ENCODE assay signal across 8 cellular contexts in the genomic region with DNA sequence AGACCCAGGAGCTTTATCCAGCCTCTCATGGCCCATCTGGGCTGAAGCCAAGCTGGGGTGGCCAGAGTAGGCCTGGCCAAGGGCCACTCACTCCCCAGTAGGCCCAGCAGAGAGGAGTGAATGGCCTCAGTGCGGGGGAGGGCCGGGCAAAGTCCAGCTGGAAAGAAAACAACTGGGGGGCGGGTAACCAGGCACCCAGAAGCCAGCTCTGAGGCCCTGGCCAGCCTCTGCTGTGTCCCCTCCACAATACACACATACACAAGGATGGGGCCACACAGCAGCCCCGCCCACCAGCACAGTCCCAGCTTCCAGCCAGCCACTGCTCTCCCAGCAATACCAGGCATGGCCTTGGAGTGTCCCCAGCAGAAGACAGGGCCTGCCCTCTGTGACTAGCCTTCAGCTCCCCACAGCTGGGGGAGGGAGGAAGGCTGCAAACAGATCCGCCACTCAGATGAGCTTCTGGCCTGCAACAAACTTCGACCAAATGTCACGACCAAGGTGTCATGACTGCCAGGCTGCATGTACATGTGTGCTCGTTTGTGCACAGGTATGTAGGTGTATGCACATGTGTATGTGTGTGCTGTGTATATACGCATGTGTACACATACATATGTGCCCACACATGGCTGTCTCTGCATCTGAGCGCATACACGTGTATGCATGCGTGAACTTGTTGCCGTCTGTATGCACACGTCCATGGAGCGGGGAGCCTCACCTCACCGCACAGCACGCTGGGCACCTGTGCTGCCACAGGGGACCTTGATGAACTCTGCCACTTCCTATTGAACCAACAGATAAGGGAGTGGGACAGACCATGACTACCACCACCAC. TPM values are rescaled to one million over a fixed set of nuclear protein-coding genes. Genes with fewer than 3 reads are reported as not detected.
DNase-seq lines count a peak whose midpoint lies in the region; ATAC-seq, FAIRE-seq and TF ChIP-seq lines count a peak whose summit lies in the region.

No MANE protein-coding gene starts in this region.

- no peak for TF ChIP-seq CTCF in GM12878 (IDR thresholded peaks at IDR 0.05 in 2 of 3, conservative IDR thresholded peaks at IDR 0.05 in 1 of 3; ENCODE audit: control insufficient read depth in 2 of 3, extremely low read depth in 1 of 3, insufficient read depth in 1 of 3, low read depth in 3 of 3, low read length in 3 of 3)
- TF ChIP-seq CTCF in HepG2 (CRISPR knock-in tag; IDR thresholded peaks at IDR 0.05) = peak; percentile 83
- no peak for TF ChIP-seq CTCF in vagina (IDR thresholded peaks at IDR 0.05)

- H3K36me3 ChIP-seq in GM12878 (ENCODE audit: control insufficient read depth in 2 of 2, insufficient read depth in 2 of 2, low read length in 1 of 2) (peaks cover 11 to 13% of the 10 kb centered on the region in 2 experiments; a peak in 3 of 4 replicates), HepG2 (replicated peaks in 1 of 2; ENCODE audit: control insufficient read depth in 1 of 2, insufficient read depth in 2 of 2, low read length in 2 of 2) (peaks cover 4 to 8% of the 10 kb centered on the region in 2 experiments; a peak in 3 of 5 replicates), vagina (peaks cover 0 to 4% of the 10 kb centered on the region in 2 donors)

- BruUV-seq in GM12878 (replicated peaks; lab: Mats Ljungman, UMichigan) (no TSS peak), HepG2 (replicated peaks; lab: Mats Ljungman, UMichigan) (no TSS peak)

- no peak overlapping the region for H3K4me3 Mint-ChIP-seq in stimulated activated naive CD8-positive, alpha-beta T cell treated with anti-CD3 and anti-CD28 coated beads, Interleukin-15, Interleukin-2, amounts not matched to agents 100 ng/mL and 50 ng/mL, for 24 hours
- no peak overlapping the region for H3K4me3 Mint-ChIP-seq in stimulated activated naive CD8-positive, alpha-beta T cell treated with anti-CD3 and anti-CD28 coated beads, Interleukin-15, amount 100 ng/mL, for 72 hours

- H4K20me1 ChIP-seq in GM12878 (ENCODE audit: control insufficient read depth, insufficient read depth) (peaks cover 8% of the 10 kb centered on the region), HepG2 (ENCODE audit: insufficient read depth, low read length) (peaks cover 57% of the 10 kb centered on the region; the same call in 1 of the 2 replicates)

- H3K9me3 ChIP-seq in GM12878 (replicated peaks; ENCODE audit: control insufficient read depth, insufficient read depth, low read length) (no peaks in the 10 kb centered on the region; the same call in 2 of the 3 replicates), HepG2 (ENCODE audit: low read length) (no peaks in the 10 kb centered on the region), vagina (no peaks in the 10 kb centered on the region)

- 65% methylated on average over 17 of the region's 17 CpGs for WGBS in GM12878 (ENCODE audit: insufficient coverage, insufficient replicate concordance, low lambda C conversion rate, missing lambda C conversion rate)
- WGBS in HepG2 (ENCODE audit: low lambda C conversion rate) = 15% methylated on average over 17 of the region's 17 CpGs

- TF ChIP-seq RAD21 in GM12878 (IDR thresholded peaks at IDR 0.05; ENCODE audit: insufficient read depth, low read depth, low read length) = no peak
- TF ChIP-seq RAD21 in HepG2 (CRISPR knock-in tag; IDR thresholded peaks at IDR 0.05) = peak; percentile 93

- SMC1A ChIA-PET in GM12878 (lab: Charles Lee; ENCODE audit: uncharacterized antibody, unreplicated experiment) = no interaction called here

- no peaks in the 10 kb centered on the region for H3K27me3 Mint-ChIP-seq in stimulated activated naive CD8-positive, alpha-beta T cell treated with anti-CD3 and anti-CD28 coated beads, Interleukin-15, Interleukin-2, amounts not matched to agents 100 ng/mL and 50 ng/mL, for 24 hours
- H3K27me3 Mint-ChIP-seq in stimulated activated naive CD8-positive, alpha-beta T cell treated with anti-CD3 and anti-CD28 coated beads, Interleukin-15, amount 100 ng/mL, for 72 hours = no peaks in the 10 kb centered on the region

- DNase-seq in stimulated activated naive CD8-positive, alpha-beta T cell treated with anti-CD3 and anti-CD28 coated beads, Interleukin-15, amount 100 ng/mL, for 72 hours = no peak
- DNase-seq in GM12878 (ENCODE audit: low read depth, low spot score) (no peak), HepG2 (ENCODE audit: low spot score) (peak; percentile 100), vagina (ENCODE audit: extremely low spot score in 2 of 2) (no peak)
- DNase-seq in activated CD4-positive, alpha-beta T cell treated with anti-CD3 and anti-CD28 coated beads, Interleukin-2, amount 50 U/mL, for 4 hours = no peak

- H2AFZ ChIP-seq in GM12878 (ENCODE audit: control insufficient read depth, low read depth, low read length) = no peak overlapping the region
- no peak overlapping the region for H2AFZ ChIP-seq in HepG2 (ENCODE audit: low read length)

- H3K27ac ChIP-seq in GM12878 (ENCODE audit: control insufficient read depth, insufficient read depth) (no peak overlapping the region), HepG2 (ENCODE audit: extremely low read length, insufficient read depth, low read length) (peak overlapping the region; percentile 95), vagina (peak overlapping the region; percentile 86)

- no peak overlapping the region for H3K9ac ChIP-seq in GM12878 (ENCODE audit: control insufficient read depth, insufficient read depth, low read length)
- peak overlapping the region; percentile 84 for H3K9ac ChIP-seq in HepG2 (ENCODE audit: insufficient read depth, low read depth, low read length)

- H3K4me2 ChIP-seq in GM12878 (ENCODE audit: control insufficient read depth, insufficient read depth) (peak overlapping the region; percentile 25; the same call in 1 of the 2 replicates), HepG2 (ENCODE audit: low read depth, low read length) (peak overlapping the region; percentile 91)

- no peaks in the 10 kb centered on the region for H3K9me3 Mint-ChIP-seq in stimulated activated naive CD8-positive, alpha-beta T cell treated with anti-CD3 and anti-CD28 coated beads, Interleukin-15, Interleukin-2, amounts not matched to agents 100 ng/mL and 50 ng/mL, for 24 hours
- no peaks in the 10 kb centered on the region for H3K9me3 Mint-ChIP-seq in stimulated activated naive CD8-positive, alpha-beta T cell treated with anti-CD3 and anti-CD28 coated beads, Interleukin-15, amount 100 ng/mL, for 72 hours

- peak overlapping the region; percentile 65 for H3K27ac Mint-ChIP-seq in stimulated activated naive CD8-positive, alpha-beta T cell treated with anti-CD3 and anti-CD28 coated beads, Interleukin-15, Interleukin-2, amounts not matched to agents 100 ng/mL and 50 ng/mL, for 24 hours
- peak overlapping the region in 1 of 2 donors; percentile 27 for H3K27ac Mint-ChIP-seq in stimulated activated naive CD8-positive, alpha-beta T cell treated with anti-CD3 and anti-CD28 coated beads, Interleukin-15, amount 100 ng/mL, for 72 hours

- H3K27me3 ChIP-seq in GM12878 (replicated peaks in 1 of 2; ENCODE audit: control insufficient read depth in 2 of 2, insufficient read depth in 2 of 2, low read length in 1 of 2) = no peaks in the 10 kb centered on the region
- H3K27me3 ChIP-seq in HepG2 (ENCODE audit: control insufficient read depth in 1 of 2, insufficient read depth in 2 of 2, low read length in 2 of 2) = no peaks in the 10 kb centered on the region; a peak in 1 of 5 replicates
- H3K27me3 ChIP-seq in vagina = no peaks in the 10 kb centered on the region

- RAD21 ChIA-PET in GM12878 (lab: Charles Lee; ENCODE audit: unreplicated experiment) = interaction anchor here (1.4 to 1.6 kb wide), 2 partner anchors 16 to 27 kb away, joined by 4 read pairs; no protein-coding TSS in a partner anchor

- TF ChIP-seq POLR2A in GM12878 (IDR thresholded peaks at IDR 0.05; ENCODE audit: low read depth, low read length) (peak; percentile 58), HepG2 (IDR thresholded peaks at IDR 0.05; ENCODE audit: insufficient read depth in 1 of 2, low read depth in 2 of 2, low read length in 2 of 2) (peak in 1 of 2 experiments; percentile 71; a peak in 2 of 4 replicates), vagina (IDR thresholded peaks at IDR 0.05) (no peak)

- intact Hi-C loops in GM12878 (cut with micrococcal nuclease; ENCODE audit: unreplicated experiment) (no loop called here), HepG2 (cut with micrococcal nuclease; ENCODE audit: unreplicated experiment) (loop anchor here (1.0 to 5.0 kb wide), 3 partner anchors 16 to 187 kb away; partner anchors contain the start of genes PMM2 and TMEM186), vagina (cut with DNase I) (no loop called here)

- POLR2A ChIA-PET in GM12878 (lab: Charles Lee) = interaction anchor here (0.8 to 0.9 kb wide), 2 partner anchors 10 to 79 kb away, joined by 3 read pairs; no protein-coding TSS in a partner anchor
- POLR2A ChIA-PET in HepG2 (lab: Yijun Ruan, JAX) = interaction anchor here (0.5 to 10.4 kb wide), 25 partner anchors 9 to 1880 kb away, joined by 3 to 235 read pairs (median 5); partner anchors contain the start of genes HAPSTR1, LITAFD, NUBP1 and PMM2

- no peak for ATAC-seq in stimulated activated naive CD8-positive, alpha-beta T cell treated with anti-CD3 and anti-CD28 coated beads, Interleukin-15, amount 100 ng/mL, for 72 hours
- ATAC-seq in GM12878 (peak; percentile 9; the same call in 2 of the 3 replicates), HepG2 (peak; percentile 78), GM21619 (IDR thresholded peaks at IDR 0.05; ENCODE audit: unreplicated experiment) (no peak)
- no peak for ATAC-seq in activated CD4-positive, CD25-positive, alpha-beta regulatory T cell treated with anti-CD3 and anti-CD28 coated beads, Interleukin-2, amount 50 U/mL, for 24 hours

- TF ChIP-seq EP300 in GM12878 (IDR thresholded peaks at IDR 0.05; ENCODE audit: borderline replicate concordance in 1 of 2, control insufficient read depth in 1 of 2, low read depth in 2 of 2, low read length in 2 of 2) = no peak
- TF ChIP-seq EP300 in HepG2 (IDR thresholded peaks at IDR 0.05; ENCODE audit: low read depth in 2 of 2, low read length in 2 of 2) = peak; percentile 92 to 95
- TF ChIP-seq EP300 in HepG2 (CRISPR knock-in tag; IDR thresholded peaks at IDR 0.05; ENCODE audit: borderline replicate concordance) = peak; percentile 86; the same call in 1 of the 2 replicates

- H3K79me2 ChIP-seq in GM12878 (ENCODE audit: control insufficient read depth, insufficient read depth, low read length) = peaks cover 73% of the 10 kb centered on the region
- H3K79me2 ChIP-seq in HepG2 (ENCODE audit: insufficient read depth, low read length) = peaks cover 94% of the 10 kb centered on the region

- H3K4me3 ChIP-seq in GM12878 (no peak overlapping the region), HepG2 (replicated peaks in 1 of 3; ENCODE audit: insufficient read depth in 1 of 3, low read depth in 2 of 3, low read length in 3 of 3) (peak overlapping the region; percentile 20 to 64 (median 27)), vagina (no peak overlapping the region)

- CTCF ChIA-PET in GM12878 (lab: Yijun Ruan, JAX) (interaction anchor here (1.2 to 1.6 kb wide), 3 partner anchors 10 to 44 kb away, joined by 3 to 6 read pairs (median 5); no protein-coding TSS in a partner anchor), HepG2 (lab: Yijun Ruan, JAX; ENCODE audit: low intra/inter-chr PET ratio, low total read pairs) (interaction anchor here (1.4 to 1.9 kb wide), 2 partner anchors 10 to 16 kb away, joined by 7 to 14 read pairs; no protein-coding TSS in a partner anchor)

- peaks cover 34% of the 10 kb centered on the region for H3K4me1 Mint-ChIP-seq in stimulated activated naive CD8-positive, alpha-beta T cell treated with anti-CD3 and anti-CD28 coated beads, Interleukin-15, Interleukin-2, amounts not matched to agents 100 ng/mL and 50 ng/mL, for 24 hours (ENCODE audit: low read depth)
- peaks cover 69% of the 10 kb centered on the region for H3K4me1 Mint-ChIP-seq in stimulated activated naive CD8-positive, alpha-beta T cell treated with anti-CD3 and anti-CD28 coated beads, Interleukin-15, amount 100 ng/mL, for 72 hours

- no peak for FAIRE-seq in GM12878 (lab: Jason Lieb, UNC)
- FAIRE-seq in HepG2 (lab: Jason Lieb, UNC) = peak; percentile 99

- H3K4me1 ChIP-seq in GM12878 (ENCODE audit: control insufficient read depth, insufficient read depth, low read length) (peaks cover 6% of the 10 kb centered on the region; the same call in 1 of the 2 replicates), HepG2 (ENCODE audit: insufficient read depth, low read length) (peaks cover 81% of the 10 kb centered on the region), vagina (peaks cover 90% of the 10 kb centered on the region)

- in situ Hi-C loops in GM12878 (cut with MboI) = no loop called here
- in situ Hi-C loops in HepG2 (cut with HindIII; ENCODE audit: extremely low pct_ligation_motif_present, low pct_unique_long_range_greater_than_20kb) = no loop called here

- H3K36me3 Mint-ChIP-seq in stimulated activated naive CD8-positive, alpha-beta T cell treated with anti-CD3 and anti-CD28 coated beads, Interleukin-15, Interleukin-2, amounts not matched to agents 100 ng/mL and 50 ng/mL, for 24 hours (ENCODE audit: low read depth) = peaks cover 12% of the 10 kb centered on the region

RNA-seq across cellular contexts. Expression of gene CARHSP1, which starts 5.0 kb away (rescaled TPM):
- 27.6 and 29.2 TPM in 2 replicates for total RNA-seq in GM12878 (2013; cell fraction: nucleolus; rRNA removed)
- total RNA-seq in GM12878 (2014; rRNA removed) = 92.3 and 109 TPM in 2 replicates
- total RNA-seq in GM12878 (2014; rRNA removed; fragmentation: Illumina TruSeq; extraction: Trizol) = 40.5 and 45.0 TPM in 2 replicates
- 61.3 and 68.6 TPM in 2 replicates for total RNA-seq in GM12878 (2021)
- 45.4 TPM for polyA plus RNA-seq in GM12878 (2011; ENCODE audit: low read depth)
- 39.2 and 65.3 TPM in 2 replicates for polyA plus RNA-seq in GM12878 (2011; rRNA removed)
- 94.4 and 162 TPM in 2 replicates for polyA plus RNA-seq in GM12878 (2011; cell fraction: cytosol; rRNA removed)
- polyA plus RNA-seq in GM12878 (2011; cell fraction: nucleus; rRNA removed) = 80.8 and 81.4 TPM in 2 replicates
- 61.2 and 68.1 TPM in 2 replicates for polyA plus RNA-seq in GM12878 (2012)
- polyA plus RNA-seq in GM12878 (2014; fragmentation: Illumina TruSeq; extraction: Trizol) = 24.7 and 34.1 TPM in 2 replicates
- polyA plus RNA-seq in GM12878 (2014; fragmentation: Nextera tagmentation; extraction: Ambion mirVana) = 1 to 10 TPM; 5.5 to 8.4 TPM
- polyA plus RNA-seq in GM12878 (2014; rRNA removed) = 104 and 112 TPM in 2 replicates
- 10 to 100 TPM; 83.2 to 86.2 TPM for polyA plus RNA-seq in GM12878 (2016; fragmentation: Nextera tagmentation; extraction: Ambion mirVana)
- polyA minus RNA-seq in GM12878 (2011; rRNA and poly(A)+ RNA removed) = 81.6 and 120 TPM in 2 replicates
- polyA minus RNA-seq in GM12878 (2011; cell fraction: cytosol; rRNA and poly(A)+ RNA removed) = 39.4 and 40.0 TPM in 2 replicates
- polyA minus RNA-seq in GM12878 (2011; cell fraction: nucleus; rRNA and poly(A)+ RNA removed) = 15.8 and 26.4 TPM in 2 replicates
- 345 and 349 TPM in 2 replicates for total RNA-seq in HepG2 (2016; rRNA removed; fragmentation: Illumina TruSeq; extraction: Trizol)
- total RNA-seq in HepG2 (2016; cell fraction: cytosol; rRNA removed; fragmentation: Illumina TruSeq; extraction: Trizol; ENCODE audit: low read depth) = 202 and 227 TPM in 2 replicates
- total RNA-seq in HepG2 (2016; cell fraction: insoluble cytoplasmic fraction; rRNA removed; fragmentation: Illumina TruSeq; extraction: Trizol) = 351 and 370 TPM in 2 replicates
- 185 and 210 TPM in 2 replicates for total RNA-seq in HepG2 (2016; cell fraction: membrane; rRNA removed; fragmentation: Illumina TruSeq; extraction: Trizol)
- total RNA-seq in HepG2 (2016; cell fraction: nucleus; rRNA removed; fragmentation: Illumina TruSeq; extraction: Trizol) = 126 and 138 TPM in 2 replicates
- 173 and 193 TPM in 2 replicates for polyA plus RNA-seq in HepG2 (2011; rRNA removed)
- 139 and 221 TPM in 2 replicates for polyA plus RNA-seq in HepG2 (2011; cell fraction: cytosol; rRNA removed)
- 209 and 223 TPM in 2 replicates for polyA plus RNA-seq in HepG2 (2011; cell fraction: nucleus; rRNA removed)
- 167 and 252 TPM in 2 replicates for polyA plus RNA-seq in HepG2 (2012)
- polyA plus RNA-seq in HepG2 (2016; cell fraction: cytosol; fragmentation: Illumina TruSeq; extraction: Trizol; ENCODE audit: low read depth) = 224 and 244 TPM in 2 replicates
- 425 and 448 TPM in 2 replicates for polyA plus RNA-seq in HepG2 (2016; cell fraction: insoluble cytoplasmic fraction; fragmentation: Illumina TruSeq; extraction: Trizol; ENCODE audit: low read depth)
- 197 and 214 TPM in 2 replicates for polyA plus RNA-seq in HepG2 (2016; cell fraction: membrane; fragmentation: Illumina TruSeq; extraction: Trizol; ENCODE audit: low read depth)
- 269 and 287 TPM in 2 replicates for polyA plus RNA-seq in HepG2 (2016; cell fraction: nucleus; fragmentation: Illumina TruSeq; extraction: Trizol; ENCODE audit: insufficient read depth, low read depth)
- 186 and 379 TPM in 2 replicates for polyA minus RNA-seq in HepG2 (2011; rRNA and poly(A)+ RNA removed; ENCODE audit: low replicate concordance)
- polyA minus RNA-seq in HepG2 (2011; cell fraction: cytosol; rRNA and poly(A)+ RNA removed) = 166 and 175 TPM in 2 replicates
- polyA minus RNA-seq in HepG2 (2011; cell fraction: nucleus; rRNA and poly(A)+ RNA removed) = 55.6 and 67.6 TPM in 2 replicates
- total RNA-seq in vagina = 125 TPM

RNA-seq across cellular contexts. Expression of gene LITAFD, which starts 18.3 kb away (rescaled TPM):
- total RNA-seq in GM12878 (2013; cell fraction: nucleolus; rRNA removed) = not detected in 2 replicates
- total RNA-seq in GM12878 (2014; rRNA removed) (not detected in 2 replicates), GM12878 (2014; rRNA removed; fragmentation: Illumina TruSeq; extraction: Trizol) (not detected in 2 replicates), GM12878 (2021) (not detected in 2 replicates), HepG2 (2016; rRNA removed; fragmentation: Illumina TruSeq; extraction: Trizol) (not detected in 2 replicates), vagina (not detected)
- polyA plus RNA-seq in GM12878 (2011; ENCODE audit: low read depth) = not detected
- polyA plus RNA-seq in GM12878 (2011; rRNA removed) (not detected in 2 replicates), GM12878 (2014; fragmentation: Illumina TruSeq; extraction: Trizol) (not detected in 2 replicates), GM12878 (2014; fragmentation: Nextera tagmentation; extraction: Ambion mirVana) (not detected), GM12878 (2014; rRNA removed) (not detected in 2 replicates), GM12878 (2016; fragmentation: Nextera tagmentation; extraction: Ambion mirVana) (not detected), HepG2 (2011; rRNA removed) (0.14 TPM in 1 of 2 replicates, not detected in the other)
- polyA plus RNA-seq in GM12878 (2011; cell fraction: cytosol; rRNA removed) = not detected in 2 replicates
- not detected in 2 replicates for polyA plus RNA-seq in GM12878 (2011; cell fraction: nucleus; rRNA removed)
- polyA plus RNA-seq in GM12878 (2012) = not detected in 2 replicates
- polyA minus RNA-seq in GM12878 (2011; rRNA and poly(A)+ RNA removed) = not detected in 2 replicates
- polyA minus RNA-seq in GM12878 (2011; cell fraction: cytosol; rRNA and poly(A)+ RNA removed) = not detected in 2 replicates
- polyA minus RNA-seq in GM12878 (2011; cell fraction: nucleus; rRNA and poly(A)+ RNA removed) = not detected in 2 replicates
- total RNA-seq in HepG2 (2016; cell fraction: cytosol; rRNA removed; fragmentation: Illumina TruSeq; extraction: Trizol; ENCODE audit: low read depth) = not detected in 2 replicates
- not detected in 2 replicates for total RNA-seq in HepG2 (2016; cell fraction: insoluble cytoplasmic fraction; rRNA removed; fragmentation: Illumina TruSeq; extraction: Trizol)
- 0.19 TPM in 1 of 2 replicates, not detected in the other for total RNA-seq in HepG2 (2016; cell fraction: membrane; rRNA removed; fragmentation: Illumina TruSeq; extraction: Trizol)
- not detected in 2 replicates for total RNA-seq in HepG2 (2016; cell fraction: nucleus; rRNA removed; fragmentation: Illumina TruSeq; extraction: Trizol)
- polyA plus RNA-seq in HepG2 (2011; cell fraction: cytosol; rRNA removed) = not detected in 2 replicates
- polyA plus RNA-seq in HepG2 (2011; cell fraction: nucleus; rRNA removed) = not detected in 2 replicates
- not detected in 2 replicates for polyA plus RNA-seq in HepG2 (2012)
- polyA plus RNA-seq in HepG2 (2016; cell fraction: cytosol; fragmentation: Illumina TruSeq; extraction: Trizol; ENCODE audit: low read depth) = not detected in 2 replicates
- not detected in 2 replicates for polyA plus RNA-seq in HepG2 (2016; cell fraction: insoluble cytoplasmic fraction; fragmentation: Illumina TruSeq; extraction: Trizol; ENCODE audit: low read depth)
- not detected in 2 replicates for polyA plus RNA-seq in HepG2 (2016; cell fraction: membrane; fragmentation: Illumina TruSeq; extraction: Trizol; ENCODE audit: low read depth)
- polyA plus RNA-seq in HepG2 (2016; cell fraction: nucleus; fragmentation: Illumina TruSeq; extraction: Trizol; ENCODE audit: insufficient read depth, low read depth) = not detected in 2 replicates
- polyA minus RNA-seq in HepG2 (2011; rRNA and poly(A)+ RNA removed; ENCODE audit: low replicate concordance) = 0.12 TPM in 1 of 2 replicates, not detected in the other
- polyA minus RNA-seq in HepG2 (2011; cell fraction: cytosol; rRNA and poly(A)+ RNA removed) = not detected in 2 replicates
- not detected in 2 replicates for polyA minus RNA-seq in HepG2 (2011; cell fraction: nucleus; rRNA and poly(A)+ RNA removed)

Comparison
In these comparisons a context has a peak if more than half of its experiments do, and no peak if none do; other contexts are left out.
1. ATAC-seq: peak in GM12878 (single experiment) and HepG2 (single experiment); none in stimulated activated naive CD8-positive, alpha-beta T cell treated with anti-CD3 and anti-CD28 coated beads, Interleukin-15, amount 100 ng/mL, for 72 hours (single experiment), GM21619 (single experiment) and activated CD4-positive, CD25-positive, alpha-beta regulatory T cell treated with anti-CD3 and anti-CD28 coated beads, Interleukin-2, amount 50 U/mL, for 24 hours (0 of 2).
2. H3K4me3 ChIP-seq: peak in HepG2 (3 of 3); none in GM12878 (single experiment) and vagina (0 of 2).